Comparison of ENCODE assay signal across 30 cellular contexts in the genomic region with DNA sequence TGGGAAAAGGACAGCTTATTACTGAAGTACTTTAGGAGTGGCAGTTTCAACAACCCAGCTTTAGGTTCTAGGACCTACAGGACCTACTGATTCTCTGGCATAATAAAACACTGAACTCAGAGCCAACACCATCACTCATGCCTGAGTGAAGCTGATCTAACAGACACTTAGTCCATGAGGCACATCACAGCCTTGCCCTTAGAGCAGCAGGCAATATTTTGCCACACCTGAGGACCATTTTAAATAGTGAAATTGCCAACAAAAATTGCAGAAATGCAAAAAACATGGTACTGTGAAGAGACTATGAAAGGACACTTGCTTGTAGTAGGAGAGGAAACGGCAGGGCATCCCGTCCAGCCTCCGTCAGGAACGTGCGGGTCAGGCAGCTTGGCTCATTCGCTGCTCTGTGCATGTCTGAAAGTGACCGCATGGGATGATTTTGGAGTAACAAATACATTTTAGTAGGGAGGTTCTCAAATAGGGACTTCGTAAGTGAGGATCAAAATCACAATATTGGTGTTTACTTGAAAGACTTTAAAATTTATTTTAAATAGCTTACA. TPM values are rescaled to one million over a fixed set of nuclear protein-coding genes. Genes with fewer than 3 reads are reported as not detected.
A peak's percentile ranks its signal among the peaks of the same experiment; 100 is the strongest.
DNase-seq lines count a peak whose midpoint lies in the region; ATAC-seq and TF ChIP-seq lines count a peak whose summit lies in the region.
"Had no signal": no experiment of that assay in that cellular context is flagged by ENCODE, and none has a peak within 500 bp of the region (broad histone marks: within the 10 kb centered on the region; RNA-seq: fewer than 3 reads in every experiment).

No MANE protein-coding gene starts in this region.

- H3K27ac ChIP-seq in cardiac muscle cell (peak overlapping the region; percentile 85), right atrium auricular region (no peak overlapping the region), osteoblast (ENCODE audit: low read depth, low read length) (no peak overlapping the region)
- H3K27ac ChIP-seq: body of pancreas, esophagus squamous epithelium, foreskin keratinocyte, heart right ventricle, tibial nerve had no signal

- peaks cover 9% of the 10 kb centered on the region for H3K4me1 ChIP-seq in cardiac muscle cell (ENCODE audit: low read depth)
- peaks cover 0 to 2% of the 10 kb centered on the region in 2 donors for H3K4me1 ChIP-seq in right atrium auricular region
- H3K4me1 ChIP-seq in osteoblast (ENCODE audit: insufficient read depth, low read length): no peaks in the 10 kb centered on the region
- H3K4me1 ChIP-seq: foreskin keratinocyte had no signal

- H2AFZ ChIP-seq in osteoblast (ENCODE audit: low read length): no peak overlapping the region

- no peaks in the 10 kb centered on the region for H3K9me3 Mint-ChIP-seq in immature natural killer cell
- no peaks in the 10 kb centered on the region for H3K9me3 Mint-ChIP-seq in stimulated activated naive CD8-positive, alpha-beta T cell treated with anti-CD3 and anti-CD28 coated beads, Interleukin-15, amount 100 ng/mL, for 72 hours
- H3K9me3 Mint-ChIP-seq: mesothelial cell of epicardium had no signal

- H3K27me3 Mint-ChIP-seq in T-helper 17 cell (no peaks in the 10 kb centered on the region), immature natural killer cell (ENCODE audit: low read depth in 3 of 3) (peaks cover 0 to 2% (median 1%) of the 10 kb centered on the region in 3 donors)
- no peaks in the 10 kb centered on the region for H3K27me3 Mint-ChIP-seq in stimulated activated naive CD8-positive, alpha-beta T cell treated with anti-CD3 and anti-CD28 coated beads, Interleukin-15, amount 100 ng/mL, for 72 hours
- H3K27me3 Mint-ChIP-seq: activated CD4-positive, alpha-beta T cell treated with anti-CD3 and anti-CD28 coated beads for 36 hours had no signal

- no peak overlapping the region for H3K4me2 ChIP-seq in osteoblast (ENCODE audit: insufficient read depth, low read length)
- H3K4me2 ChIP-seq: SK-N-SH had no signal

- no peaks in the 10 kb centered on the region for H3K79me2 ChIP-seq in osteoblast (ENCODE audit: insufficient read depth, low read length)

- peak overlapping the region; percentile 85 for H3K27ac Mint-ChIP-seq in T-helper 17 cell
- H3K27ac Mint-ChIP-seq in immature natural killer cell: peak overlapping the region in 5 of 6 donors; percentile 28 to 64 (median 45)
- H3K27ac Mint-ChIP-seq in stimulated activated naive CD8-positive, alpha-beta T cell treated with anti-CD3 and anti-CD28 coated beads, Interleukin-15, amount 100 ng/mL, for 72 hours: peak overlapping the region; percentile 40 to 89
- H3K27ac Mint-ChIP-seq: activated CD4-positive, alpha-beta T cell treated with anti-CD3 and anti-CD28 coated beads for 36 hours had no signal

- peaks cover 29% of the 10 kb centered on the region for H3K4me1 Mint-ChIP-seq in T-helper 17 cell
- peaks cover 15 to 47% of the 10 kb centered on the region in 2 donors for H3K4me1 Mint-ChIP-seq in immature natural killer cell
- peaks cover 67% of the 10 kb centered on the region for H3K4me1 Mint-ChIP-seq in stimulated activated naive CD8-positive, alpha-beta T cell treated with anti-CD3 and anti-CD28 coated beads, Interleukin-15, amount 100 ng/mL, for 72 hours
- H3K4me1 Mint-ChIP-seq: mesothelial cell of epicardium had no signal

- H3K4me3 Mint-ChIP-seq in T-helper 17 cell (no peak overlapping the region), immature natural killer cell (no peak overlapping the region)
- H3K4me3 Mint-ChIP-seq in stimulated activated naive CD8-positive, alpha-beta T cell treated with anti-CD3 and anti-CD28 coated beads, Interleukin-15, amount 100 ng/mL, for 72 hours: no peak overlapping the region
- H3K4me3 Mint-ChIP-seq: activated CD4-positive, alpha-beta T cell treated with anti-CD3 and anti-CD28 coated beads for 36 hours; mesothelial cell of epicardium had no signal

- H4K20me1 ChIP-seq in osteoblast (ENCODE audit: insufficient read depth, low read length): no peaks in the 10 kb centered on the region

- TF ChIP-seq CTCF in cardiac muscle cell (IDR thresholded peaks at IDR 0.05; ENCODE audit: low read depth, low read length) (no peak), right atrium auricular region (IDR thresholded peaks at IDR 0.05) (no peak), osteoblast (IDR thresholded peaks at IDR 0.05; ENCODE audit: extremely low read depth, low read depth, low read length) (no peak)

- ATAC-seq in T-helper 17 cell: no peak
- no peak for ATAC-seq in stimulated activated naive CD8-positive, alpha-beta T cell treated with anti-CD3 and anti-CD28 coated beads, Interleukin-15, amount 100 ng/mL, for 72 hours
- ATAC-seq: activated CD4-positive, alpha-beta T cell treated with anti-CD3 and anti-CD28 coated beads for 36 hours; body of pancreas; foreskin keratinocyte; HCT116; heart right ventricle; right cardiac atrium; Right ventricle myocardium inferior had no signal

- DNase-seq in cardiac muscle cell (ENCODE audit: low read depth in 1 of 2, low spot score in 1 of 2) (no peak), right atrium auricular region (ENCODE audit: low spot score) (no peak), T-helper 17 cell (no peak), immature natural killer cell (no peak), osteoblast (ENCODE audit: insufficient read length, low spot score, missing footprints) (no peak), putamen (ENCODE audit: low spot score) (no peak)
- DNase-seq in stimulated activated naive CD8-positive, alpha-beta T cell treated with anti-CD3 and anti-CD28 coated beads, Interleukin-15, amount 100 ng/mL, for 72 hours: no peak
- DNase-seq: ACHN; activated CD4-positive, alpha-beta T cell treated with anti-CD3 and anti-CD28 coated beads for 36 hours; activated gamma-delta T cell treated with Interleukin-2 at 50 U/mL for 16 hours; body of pancreas; Calu3; cerebellar nuclear complex; dermis blood vessel endothelial cell; DMS79 treated with DMSO at 0.1 percent for 48 hours; esophagus squamous epithelium; foreskin keratinocyte; GDM1; heart right ventricle; Karpas-422; NCI-H1436 treated with DMSO at 0.1 percent for 48 hours; NCI-H226; NCI-H69; right cardiac atrium; SK-N-SH; stimulated activated CD4-positive, alpha-beta T cell treated with anti-CD3 and anti-CD28 coated beads, Interleukin-2, amount 100 ng/mL, for 24 hours had no signal

- H3K4me3 ChIP-seq in cardiac muscle cell: no peak overlapping the region
- no peak overlapping the region for H3K4me3 ChIP-seq in right atrium auricular region
- no peak overlapping the region for H3K4me3 ChIP-seq in osteoblast (ENCODE audit: insufficient read depth, low read length)
- H3K4me3 ChIP-seq: body of pancreas, esophagus squamous epithelium, heart right ventricle, tibial nerve had no signal

- peaks cover 53% of the 10 kb centered on the region for H3K36me3 ChIP-seq in cardiac muscle cell
- H3K36me3 ChIP-seq in right atrium auricular region: peaks cover 75% of the 10 kb centered on the region
- peaks cover 64% of the 10 kb centered on the region for H3K36me3 ChIP-seq in osteoblast (ENCODE audit: insufficient read depth, low read length)

- H3K27me3 ChIP-seq in cardiac muscle cell: no peaks in the 10 kb centered on the region
- H3K27me3 ChIP-seq in right atrium auricular region: no peaks in the 10 kb centered on the region
- no peaks in the 10 kb centered on the region for H3K27me3 ChIP-seq in osteoblast (ENCODE audit: insufficient read depth, low read length)
- H3K27me3 ChIP-seq: body of pancreas, esophagus squamous epithelium, foreskin keratinocyte, heart right ventricle, tibial nerve had no signal

- H3K36me3 Mint-ChIP-seq in T-helper 17 cell (ENCODE audit: low read depth): no peaks in the 10 kb centered on the region
- H3K36me3 Mint-ChIP-seq in immature natural killer cell: peaks cover 11 to 53% (median 21%) of the 10 kb centered on the region in 3 donors

- H3K9me3 ChIP-seq in cardiac muscle cell (ENCODE audit: low read depth) (no peaks in the 10 kb centered on the region), right atrium auricular region (no peaks in the 10 kb centered on the region), T-helper 17 cell (ENCODE audit: control insufficient read depth, low read length, poor library complexity, severe bottlenecking) (no peaks in the 10 kb centered on the region), osteoblast (ENCODE audit: low read depth, low read length) (no peaks in the 10 kb centered on the region)
- H3K9me3 ChIP-seq: body of pancreas, esophagus squamous epithelium, heart right ventricle, SK-N-SH, tibial nerve had no signal

RNA-seq across cellular contexts. Expression of gene CNOT11, which starts 18.1 kb away (rescaled TPM):
- total RNA-seq in cardiac muscle cell (51.4 and 52.7 TPM in 2 replicates), right atrium auricular region (10 to 100 TPM; 37.0 to 40.4 TPM), T-helper 17 cell (10 to 100 TPM; 48.3 to 48.5 TPM), osteoblast (43.4 and 45.1 TPM in 2 replicates)
- polyA plus RNA-seq in cardiac muscle cell (74.2 and 78.0 TPM in 2 replicates), immature natural killer cell (10 to 100 TPM; 37.0 to 56.9 (median 39.3) TPM)

RNA-seq across cellular contexts. Expression of gene RNF149, which starts 37.7 kb away (rescaled TPM):
- 34.4 and 69.9 TPM in 2 replicates for total RNA-seq in cardiac muscle cell
- 44.4 and 82.9 TPM in 2 replicates for polyA plus RNA-seq in cardiac muscle cell
- total RNA-seq in right atrium auricular region: 10 to 100 TPM; 21.0 to 30.8 TPM
- total RNA-seq in T-helper 17 cell: 100 to 1,000 TPM; 180 to 185 TPM
- polyA plus RNA-seq in immature natural killer cell: 10 to 100 TPM; 45.5 to 79.9 (median 50.9) TPM
- total RNA-seq in osteoblast: 70.1 and 73.1 TPM in 2 replicates
